25 cellular contexts compared by ENCODE assay signal in genomic region chr2:36753706-36754221, GRCh38. TPM values are rescaled to one million over a fixed set of nuclear protein-coding genes. Genes with fewer than 3 reads are reported as not detected.
DNase-seq lines count a peak whose midpoint lies in the region; ATAC-seq and TF ChIP-seq lines count a peak whose summit lies in the region.
"Had no signal": no experiment of that assay in that cellular context is flagged by ENCODE, and none has a peak within 500 bp of the region (broad histone marks: within the 10 kb centered on the region; RNA-seq: fewer than 3 reads in every experiment).

No MANE protein-coding gene starts in this region.

- DNase-seq in GM23338 (ENCODE audit: low spot score) (peak; percentile 67), PC-3 (no peak), glomerular visceral epithelial cell (ENCODE audit: extremely low spot score) (peak; percentile 5), nephron progenitor cell (no peak), endothelial cell (ENCODE audit: low spot score) (no peak), DMS 273 treated with DMSO at 0.1 percent for 48 hours (lab: John Stamatoyannopoulos, UW) (no peak), spleen (no peak)
- DNase-seq: activated CD4-positive, alpha-beta T cell treated with anti-CD3 and anti-CD28 coated beads, Interleukin-2, amount 10 ng/mL, durations not matched to agents 24 days and 14 days; activated T-cell treated with anti-CD3 and anti-CD28 coated beads for 4 hours; adrenal gland; CD4-positive, alpha-beta T cell; hypothalamus; mucosa of descending colon; NCI-H1694; NCI-H774; OCI-M1; psoas muscle; small intestine; stimulated activated CD4-positive, alpha-beta T cell treated with anti-CD3 and anti-CD28 coated beads, Interleukin-4, amount 100 ng/mL, for 1 hour had no signal

- CTCF ChIA-PET in PC-3 (lab: Charles Lee), result no interaction called here

- H3K36me3 Mint-ChIP-seq in GM23338 (ENCODE audit: low read depth) (no peaks in the 10 kb centered on the region), nephron progenitor cell (ENCODE audit: low read depth) (no peaks in the 10 kb centered on the region), endothelial cell (ENCODE audit: low read depth, unreplicated experiment) (no peaks in the 10 kb centered on the region)

- no peaks in the 10 kb centered on the region for H3K79me2 ChIP-seq in GM23338 (replicated peaks; ENCODE audit: insufficient read depth)
- H3K79me2 ChIP-seq in PC-3 (ENCODE audit: low read length), result no peaks in the 10 kb centered on the region

- no peaks in the 10 kb centered on the region for H4K20me1 ChIP-seq in GM23338 (replicated peaks; ENCODE audit: insufficient read depth)
- H4K20me1 ChIP-seq in PC-3 (ENCODE audit: low read length), result no peaks in the 10 kb centered on the region

- H3K4me1 Mint-ChIP-seq in GM23338, result peaks cover 40% of the 10 kb centered on the region
- H3K4me1 Mint-ChIP-seq in nephron progenitor cell, result peaks cover 12% of the 10 kb centered on the region
- peaks cover 11% of the 10 kb centered on the region for H3K4me1 Mint-ChIP-seq in endothelial cell (ENCODE audit: unreplicated experiment)
- H3K4me1 Mint-ChIP-seq: activated CD4-positive, alpha-beta T cell treated with anti-CD3 and anti-CD28 coated beads, Interleukin-2, amount 10 ng/mL, durations not matched to agents 24 days and 14 days had no signal

- H3K27me3 ChIP-seq in GM23338 (ENCODE audit: insufficient read depth) (no peaks in the 10 kb centered on the region), PC-3 (ENCODE audit: low read length) (peaks cover 24% of the 10 kb centered on the region; the same call in 1 of the 2 replicates), spleen (replicated peaks in 1 of 7) (peaks cover 0 to 30% (median 0%) of the 10 kb centered on the region in 7 donors)
- H3K27me3 ChIP-seq: tibial nerve had no signal

- H3F3A ChIP-seq in GM23338 (replicated peaks; ENCODE audit: low read depth) (no peaks in the 10 kb centered on the region), PC-3 (ENCODE audit: low read length, unreplicated experiment) (no peaks in the 10 kb centered on the region)

- peak overlapping the region; percentile 11; the same call in 1 of the 3 replicates for H3K4me3 Mint-ChIP-seq in GM23338
- H3K4me3 Mint-ChIP-seq in nephron progenitor cell, result no peak overlapping the region
- no peak overlapping the region for H3K4me3 Mint-ChIP-seq in endothelial cell (ENCODE audit: unreplicated experiment)
- H3K4me3 Mint-ChIP-seq: activated CD4-positive, alpha-beta T cell treated with anti-CD3 and anti-CD28 coated beads, Interleukin-2, amount 10 ng/mL, durations not matched to agents 24 days and 14 days; CD4-positive, alpha-beta T cell; dendritic cell treated with granulocyte-macrophage colony-stimulating factor and Interleukin-4, amounts not matched to agents 40 ng/mL and 50 ng/mL, for 4 days; stimulated activated naive CD8-positive, alpha-beta T cell treated with anti-CD3 and anti-CD28 coated beads, Interleukin-15, Interleukin-2, amounts not matched to agents 100 ng/mL and 50 ng/mL, for 24 hours had no signal

- intact Hi-C loops in PC-3 (cut with micrococcal nuclease), result no loop called here
- intact Hi-C loops in spleen (cut with DNase I; ENCODE audit: low total_unique reads), result no loop called here

- ATAC-seq in GM23338, result peak; percentile 84
- ATAC-seq in PC-3, result no peak
- ATAC-seq: mucosa of descending colon, psoas muscle had no signal

- H3K4me1 ChIP-seq in GM23338 (ENCODE audit: insufficient read depth) (peaks cover 15% of the 10 kb centered on the region), PC-3 (ENCODE audit: insufficient read depth, low read length) (no peaks in the 10 kb centered on the region), spleen (no peaks in the 10 kb centered on the region)
- H3K4me1 ChIP-seq: adrenal gland, psoas muscle had no signal

- POLR2A ChIA-PET in PC-3 (lab: Charles Lee; ENCODE audit: unreplicated experiment), result no interaction called here

- H3K9ac ChIP-seq in PC-3 (ENCODE audit: low read length), result no peak overlapping the region

- no peak for TF ChIP-seq POLR2A in spleen (IDR thresholded peaks at IDR 0.05)

- H3K4me2 ChIP-seq in GM23338, result 0 out of 2 replicates have a peak overlapping the region, but pooled peaks have one; percentile 22
- no peak overlapping the region for H3K4me2 ChIP-seq in PC-3 (ENCODE audit: low read length)

- H3K27ac ChIP-seq in GM23338 (ENCODE audit: low read depth), result peak overlapping the region; percentile 67
- no peak overlapping the region for H3K27ac ChIP-seq in PC-3 (ENCODE audit: low read length)
- H3K27ac ChIP-seq in spleen, result no peak overlapping the region
- H3K27ac ChIP-seq: adrenal gland, neutrophil, psoas muscle, tibial nerve had no signal

- H3K4me3 ChIP-seq in GM23338, result no peak overlapping the region
- H3K4me3 ChIP-seq in PC-3 (ENCODE audit: low read length), result no peak overlapping the region
- no peak overlapping the region for H3K4me3 ChIP-seq in spleen
- H3K4me3 ChIP-seq: adrenal gland, mucosa of descending colon, psoas muscle, tibial nerve had no signal

- no TSS peak for BruUV-seq in PC-3 (replicated peaks; lab: Mats Ljungman, UMichigan)

- WGBS in spleen, 5 donors, result 51 to 73% (median 66%) methylated on average over 5 of the region's 5 CpGs

- no peaks in the 10 kb centered on the region for H3K9me2 ChIP-seq in GM23338 (ENCODE audit: insufficient read depth)
- no peaks in the 10 kb centered on the region for H3K9me2 ChIP-seq in PC-3 (replicated peaks; ENCODE audit: low read length)

- H2AFZ ChIP-seq in GM23338, result peak overlapping the region; percentile 90; the same call in 1 of the 2 replicates
- 0 out of 2 replicates have a peak overlapping the region, but pooled peaks have one; percentile 24 for H2AFZ ChIP-seq in PC-3 (ENCODE audit: low read length)

- H3K36me3 ChIP-seq in GM23338 (ENCODE audit: insufficient read depth) (no peaks in the 10 kb centered on the region), PC-3 (ENCODE audit: low read depth, low read length) (no peaks in the 10 kb centered on the region), spleen (no peaks in the 10 kb centered on the region)
- H3K36me3 ChIP-seq: adrenal gland, neutrophil had no signal

- no peaks in the 10 kb centered on the region; the same call in 2 of the 3 replicates for H3K9me3 Mint-ChIP-seq in GM23338
- no peaks in the 10 kb centered on the region for H3K9me3 Mint-ChIP-seq in nephron progenitor cell
- H3K9me3 Mint-ChIP-seq in endothelial cell (ENCODE audit: unreplicated experiment), result no peaks in the 10 kb centered on the region
- H3K9me3 Mint-ChIP-seq: activated CD4-positive, alpha-beta T cell treated with anti-CD3 and anti-CD28 coated beads, Interleukin-2, amount 10 ng/mL, durations not matched to agents 24 days and 14 days; CD4-positive, alpha-beta T cell; dendritic cell treated with granulocyte-macrophage colony-stimulating factor and Interleukin-4, amounts not matched to agents 40 ng/mL and 50 ng/mL, for 4 days; stimulated activated naive CD8-positive, alpha-beta T cell treated with anti-CD3 and anti-CD28 coated beads, Interleukin-15, Interleukin-2, amounts not matched to agents 100 ng/mL and 50 ng/mL, for 24 hours had no signal

- H3K9me3 ChIP-seq in PC-3 (ENCODE audit: low read length), result no peaks in the 10 kb centered on the region
- H3K9me3 ChIP-seq in spleen, result no peaks in the 10 kb centered on the region
- H3K9me3 ChIP-seq: adrenal gland, mucosa of descending colon, neutrophil, psoas muscle, tibial nerve had no signal

- TF ChIP-seq CTCF in GM23338 (conservative IDR thresholded peaks at IDR 0.05; ENCODE audit: low read depth in 2 of 2) (no peak), PC-3 (conservative IDR thresholded peaks at IDR 0.05; ENCODE audit: low read depth, low read length) (no peak), nephron progenitor cell (IDR thresholded peaks at IDR 0.05) (no peak), endothelial cell (IDR thresholded peaks at IDR 0.05; ENCODE audit: unreplicated experiment) (no peak), spleen (IDR thresholded peaks at IDR 0.05 in 8 of 11, conservative IDR thresholded peaks at IDR 0.05 in 3 of 11) (no peak)

- H3K27ac Mint-ChIP-seq in GM23338, result peak overlapping the region; percentile 92
- H3K27ac Mint-ChIP-seq in nephron progenitor cell, result peak overlapping the region; percentile 22
- no peak overlapping the region for H3K27ac Mint-ChIP-seq in endothelial cell (ENCODE audit: unreplicated experiment)
- H3K27ac Mint-ChIP-seq: activated CD4-positive, alpha-beta T cell treated with anti-CD3 and anti-CD28 coated beads, Interleukin-2, amount 10 ng/mL, durations not matched to agents 24 days and 14 days; CD4-positive, alpha-beta T cell; dendritic cell treated with granulocyte-macrophage colony-stimulating factor and Interleukin-4, amounts not matched to agents 40 ng/mL and 50 ng/mL, for 4 days; stimulated activated naive CD8-positive, alpha-beta T cell treated with anti-CD3 and anti-CD28 coated beads, Interleukin-15, Interleukin-2, amounts not matched to agents 100 ng/mL and 50 ng/mL, for 24 hours had no signal

- H3K27me3 Mint-ChIP-seq in GM23338 (ENCODE audit: insufficient read depth, low read depth, poor library complexity) (peaks cover 12% of the 10 kb centered on the region), nephron progenitor cell (ENCODE audit: low read depth, poor library complexity) (peaks cover 13% of the 10 kb centered on the region), endothelial cell (ENCODE audit: unreplicated experiment) (peaks cover 2% of the 10 kb centered on the region)

TF ChIP-seq in GM23338, 12 proteins besides CTCF, POLR2A, EP300 and RAD21 (continues in another document):
- peak; percentile 81 for TF ChIP-seq NANOG (IDR thresholded peaks at IDR 0.05; ENCODE audit: borderline replicate concordance)

RNA-seq across cellular contexts. Expression of gene VIT, which starts 57.3 kb away (rescaled TPM):
- not detected in 2 replicates for total RNA-seq in GM23338 (2014; rRNA removed; shearing (Covaris generic))
- polyA plus RNA-seq in GM23338 (2016; fragmentation: Nextera tagmentation; extraction: Ambion mirVana) (not detected in 2 replicates), spleen (under 1 TPM; 0.05 to 0.74 (median 0.11) TPM)
- total RNA-seq in PC-3 (2014; rRNA removed) (not detected in 2 replicates), endothelial cell (ENCODE audit: unreplicated experiment) (3.6 TPM), spleen (under 1 TPM in 1 of 7 donors, not detected in 6; 0.66 TPM)
- total RNA-seq: activated CD4-positive, alpha-beta T cell treated with anti-CD3 and anti-CD28 coated beads, Interleukin-2, amount 10 ng/mL, durations not matched to agents 24 days and 14 days; CD4-positive, alpha-beta T cell; epithelial cell of proximal tubule; T-helper 1 cell treated with Interleukin-12 subunit alpha and Interleukin-12 subunit beta and Interleukin-4 antibody, amounts not matched to agents 30 ng/mL and 1 ng/mL, for 36 hours had no signal

Comparison
In these comparisons a context has a peak if more than half of its experiments do, and no peak if none do; other contexts are left out.
1. DNase-seq: peak in GM23338 (single experiment) and glomerular visceral epithelial cell (single experiment); none in PC-3 (single experiment), nephron progenitor cell (single experiment), endothelial cell (single experiment), DMS 273 treated with DMSO at 0.1 percent for 48 hours (single experiment) and spleen (single experiment).